Comparison of ENCODE assay signal across 26 cellular contexts in the genomic region with DNA sequence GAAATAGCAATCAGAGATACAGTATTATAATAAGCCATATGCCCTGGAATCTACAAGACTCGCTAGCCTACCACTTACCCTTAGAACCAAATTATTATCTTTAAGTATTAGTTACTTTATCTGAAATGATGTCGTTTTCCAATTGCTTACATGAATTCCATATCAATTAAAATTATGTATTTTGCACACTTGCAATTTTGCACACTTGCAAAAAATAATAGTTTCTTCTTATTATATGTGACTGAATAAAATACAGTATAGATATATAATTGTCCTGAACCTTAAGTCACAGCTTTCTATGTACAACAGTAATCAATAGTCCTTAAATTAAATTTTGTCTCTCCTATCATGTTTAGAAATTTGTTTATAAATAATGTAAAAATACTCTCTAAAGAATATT.
"Had no signal": no experiment of that assay in that cellular context is flagged by ENCODE, and none has a peak within 500 bp of the region (broad histone marks: within the 10 kb centered on the region; RNA-seq: fewer than 3 reads in every experiment).

No MANE protein-coding gene starts in this region.

- H3K4me3 ChIP-seq: coronary artery, dorsolateral prefrontal cortex, esophagus squamous epithelium, gastrocnemius medialis, heart right ventricle, left lung, lower lobe of right lung, mucosa of descending colon had no signal

- H3K27me3 ChIP-seq: dorsolateral prefrontal cortex, esophagus squamous epithelium, gastrocnemius medialis, heart right ventricle, left lung had no signal

- H3K36me3 ChIP-seq: esophagus squamous epithelium, gastrocnemius medialis, heart right ventricle, left lung, lower lobe of right lung had no signal

- FAIRE-seq: colon, islet of Langerhans, keratinocyte had no signal

- ATAC-seq: esophagus mucosa, gastrocnemius medialis, heart right ventricle, left cardiac atrium, left lung, left ventricle myocardium superior, lower lobe of right lung, mucosa of descending colon had no signal

- H3K27ac ChIP-seq: coronary artery, dorsolateral prefrontal cortex, epithelial cell of prostate, esophagus squamous epithelium, gastrocnemius medialis, heart right ventricle, left lung, lower lobe of right lung had no signal

- H3K4me1 ChIP-seq: esophagus squamous epithelium, gastrocnemius medialis, heart right ventricle, left lung, lower lobe of right lung had no signal

- H3K9me3 ChIP-seq: gastrocnemius medialis, lower lobe of right lung had no signal

- DNase-seq: dermis blood vessel endothelial cell; dorsolateral prefrontal cortex; effector CD4-positive, alpha-beta T cell; effector memory CD4-positive, alpha-beta T cell; erythroblast; esophagus squamous epithelium; foreskin fibroblast; foreskin melanocyte; gastrocnemius medialis; glutamatergic neuron; head of caudate nucleus; heart right ventricle; hippocampal formation; left cardiac atrium; left lung; left ventricle myocardium superior; lower lobe of right lung; mesenchymal stem cell; mucosa of descending colon; naive B cell had no signal
